ENCODE assay signal across 7 cellular contexts in genomic region chr10:104254493-104255243, GRCh38. TPM values are rescaled to one million over a fixed set of nuclear protein-coding genes. Genes with fewer than 3 reads are reported as not detected.
DNase-seq lines count a peak whose midpoint lies in the region; ATAC-seq and TF ChIP-seq lines count a peak whose summit lies in the region.

Gene GSTO1 (plus strand): TSS chr10:104254892. CDS start chr10:104254929, 37 bp downstream.

- intact Hi-C loops in activated CD4-positive, alpha-beta T cell treated with anti-CD3 and anti-CD28 coated beads, Interleukin-2, amount 10 ng/mL, durations not matched to agents 24 days and 14 days (cut with micrococcal nuclease): loop anchor here (1.0 to 5.0 kb wide), 3 partner anchors 14 to 287 kb away; partner anchors contain the start of genes CFAP43 and SLK

- peak; percentile 55 for DNase-seq in NCI-H2171 treated with DMSO at 0.1 percent for 48 hours (lab: John Stamatoyannopoulos, UW)
- peak; percentile 87 for DNase-seq in activated CD4-positive, alpha-beta T cell treated with anti-CD3 and anti-CD28 coated beads, Interleukin-2, amount 10 ng/mL, durations not matched to agents 24 days and 14 days
- peak in 1 of 2 donors; percentile 78 for DNase-seq in dermis microvascular lymphatic vessel endothelial cell (ENCODE audit: low read depth in 2 of 2)
- peak; percentile 87 for DNase-seq in left kidney (ENCODE audit: low read depth, low spot score)
- DNase-seq in stimulated activated CD4-positive, alpha-beta T cell treated with anti-CD3 and anti-CD28 coated beads, Interleukin-4, amount 100 ng/mL, for 24 hours: peak; percentile 54

- peaks cover 24% of the 10 kb centered on the region for H3K36me3 Mint-ChIP-seq in activated CD4-positive, alpha-beta T cell treated with anti-CD3 and anti-CD28 coated beads, Interleukin-2, amount 10 ng/mL, durations not matched to agents 24 days and 14 days (ENCODE audit: low read depth)

- H3K9me3 Mint-ChIP-seq in activated CD4-positive, alpha-beta T cell treated with anti-CD3 and anti-CD28 coated beads, Interleukin-2, amount 10 ng/mL, durations not matched to agents 24 days and 14 days: peaks cover 3% of the 10 kb centered on the region

- ATAC-seq in HG02623 (IDR thresholded peaks at IDR 0.05; ENCODE audit: unreplicated experiment): peak; percentile 74

- H3K27me3 Mint-ChIP-seq in activated CD4-positive, alpha-beta T cell treated with anti-CD3 and anti-CD28 coated beads, Interleukin-2, amount 10 ng/mL, durations not matched to agents 24 days and 14 days: peaks cover 14% of the 10 kb centered on the region

- peaks cover 46% of the 10 kb centered on the region for H3K4me1 Mint-ChIP-seq in activated CD4-positive, alpha-beta T cell treated with anti-CD3 and anti-CD28 coated beads, Interleukin-2, amount 10 ng/mL, durations not matched to agents 24 days and 14 days

- peak within 1 kb of the TSS; percentile 96 for H3K4me3 Mint-ChIP-seq in activated CD4-positive, alpha-beta T cell treated with anti-CD3 and anti-CD28 coated beads, Interleukin-2, amount 10 ng/mL, durations not matched to agents 24 days and 14 days

- peak; percentile 87 for TF ChIP-seq POLR2A in GM15510 (IDR thresholded peaks at IDR 0.05; ENCODE audit: borderline replicate concordance, extremely low read depth, insufficient read length)

- H3K27ac Mint-ChIP-seq in activated CD4-positive, alpha-beta T cell treated with anti-CD3 and anti-CD28 coated beads, Interleukin-2, amount 10 ng/mL, durations not matched to agents 24 days and 14 days: peak within 1 kb of the TSS; percentile 95

RNA-seq across cellular contexts. Expression of gene GSTO1, which starts in this region (rescaled TPM):
- 136 and 140 TPM in 2 replicates for total RNA-seq in activated CD4-positive, alpha-beta T cell treated with anti-CD3 and anti-CD28 coated beads, Interleukin-2, amount 10 ng/mL, durations not matched to agents 24 days and 14 days
- total RNA-seq in dermis microvascular lymphatic vessel endothelial cell: 267 and 284 TPM in 2 replicates
